ENCODE assay signal across 1 cellular context in the genomic region with DNA sequence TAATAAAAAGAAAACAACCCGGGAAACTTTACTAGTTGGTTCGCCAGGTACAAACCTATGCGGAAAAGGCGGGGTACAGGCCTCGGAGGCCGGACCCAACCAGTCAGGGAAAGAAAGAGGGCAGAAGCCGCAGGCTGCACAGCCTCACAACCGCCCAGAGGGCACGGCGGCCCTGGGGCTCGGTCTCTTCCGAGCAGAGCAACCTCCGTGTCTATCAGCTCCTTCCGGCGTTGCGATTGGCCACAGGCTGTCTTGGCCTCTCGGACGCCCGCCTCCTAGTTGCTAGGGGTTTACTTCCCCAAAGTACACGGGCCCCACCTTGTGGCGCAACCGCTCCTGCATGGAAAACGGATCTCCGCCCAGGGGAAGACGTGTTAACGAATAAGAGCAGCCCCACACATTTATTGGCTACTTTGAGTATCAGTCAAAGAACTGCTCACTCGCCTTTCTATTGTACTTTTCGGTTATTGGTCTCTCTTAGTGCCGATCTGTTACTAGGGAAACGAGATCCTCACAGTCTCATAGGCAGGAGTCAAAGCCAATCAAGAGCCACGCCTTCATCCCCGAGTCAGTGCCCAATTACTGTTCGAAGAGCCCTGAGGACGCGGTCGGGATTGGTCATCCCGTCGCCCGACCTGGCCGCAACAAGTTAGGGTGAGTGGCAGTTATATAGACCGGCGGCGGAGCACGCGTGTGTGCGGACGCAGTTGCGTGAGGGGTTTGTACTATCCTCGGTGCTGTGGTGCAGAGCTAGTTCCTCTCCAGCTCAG.
TF ChIP-seq lines count a peak whose summit lies in the region.

TSS of gene G3BP1 (plus strand) at position 696 of the 770 bp plus-strand sequence. CDS start 14,667 bp downstream, outside the sequence.

TF ChIP-seq in HepG2, 621 proteins besides CTCF, POLR2A, EP300 and RAD21 (continued from another document and continues in another):
- no peak for TF ChIP-seq AFF4 (CRISPR knock-in tag; IDR thresholded peaks at IDR 0.05)
- TF ChIP-seq HMG20B (CRISPR knock-in tag; conservative IDR thresholded peaks at IDR 0.05) = no peak
- TF ChIP-seq, protein P1, sequence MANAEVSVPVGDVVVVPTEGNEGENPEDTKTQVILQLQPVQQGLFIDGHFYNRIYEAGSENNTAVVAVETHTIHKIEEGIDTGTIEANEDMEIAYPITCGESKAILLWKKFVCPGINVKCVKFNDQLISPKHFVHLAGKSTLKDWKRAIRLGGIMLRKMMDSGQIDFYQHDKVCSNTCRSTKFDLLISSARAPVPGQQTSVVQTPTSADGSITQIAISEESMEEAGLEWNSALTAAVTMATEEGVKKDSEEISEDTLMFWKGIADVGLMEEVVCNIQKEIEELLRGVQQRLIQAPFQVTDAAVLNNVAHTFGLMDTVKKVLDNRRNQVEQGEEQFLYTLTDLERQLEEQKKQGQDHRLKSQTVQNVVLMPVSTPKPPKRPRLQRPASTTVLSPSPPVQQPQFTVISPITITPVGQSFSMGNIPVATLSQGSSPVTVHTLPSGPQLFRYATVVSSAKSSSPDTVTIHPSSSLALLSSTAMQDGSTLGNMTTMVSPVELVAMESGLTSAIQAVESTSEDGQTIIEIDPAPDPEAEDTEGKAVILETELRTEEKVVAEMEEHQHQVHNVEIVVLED (CRISPR knock-in tag; IDR thresholded peaks at IDR 0.05; ENCODE audit: borderline replicate concordance) = peak; percentile 70; the same call in 1 of the 2 replicates
- TF ChIP-seq ZNF703 (CRISPR knock-in tag; IDR thresholded peaks at IDR 0.05; ENCODE audit: borderline replicate concordance) = no peak
- TF ChIP-seq ASH2L (IDR thresholded peaks at IDR 0.05; ENCODE audit: insufficient read length, low read depth, low read length) = peak; percentile 56
- TF ChIP-seq FLYWCH1 (CRISPR knock-in tag; IDR thresholded peaks at IDR 0.05) = no peak
- peak; percentile 75 for TF ChIP-seq SRSF1 (optimal IDR thresholded peaks at IDR 0.05; ENCODE audit: low read depth, low read length)
- TF ChIP-seq RXRB (CRISPR knock-in tag; IDR thresholded peaks at IDR 0.05; ENCODE audit: borderline replicate concordance) = peak; percentile 7
- no peak for TF ChIP-seq SYNCRIP (IDR thresholded peaks at IDR 0.05; ENCODE audit: insufficient read depth, low read depth, low read length)
- no peak for TF ChIP-seq ZNF431 (CRISPR knock-in tag; IDR thresholded peaks at IDR 0.05; ENCODE audit: borderline replicate concordance, low read depth)
- TF ChIP-seq ZNF34 (CRISPR knock-in tag; IDR thresholded peaks at IDR 0.05; ENCODE audit: borderline replicate concordance) = no peak
- TF ChIP-seq ZNF75D (CRISPR knock-in tag; IDR thresholded peaks at IDR 0.05; ENCODE audit: borderline replicate concordance) = no peak
- TF ChIP-seq ZNF792 (CRISPR knock-in tag; IDR thresholded peaks at IDR 0.05) = 0 out of 2 replicates have a peak, but pooled peaks have one; percentile 79
- peak; percentile 55; the same call in 1 of the 2 replicates for TF ChIP-seq GATA4 (IDR thresholded peaks at IDR 0.05; ENCODE audit: borderline replicate concordance, low read depth)
- no peak for TF ChIP-seq MAF1 (CRISPR knock-in tag; IDR thresholded peaks at IDR 0.05; ENCODE audit: borderline replicate concordance)
- TF ChIP-seq REXO4 (CRISPR knock-in tag; IDR thresholded peaks at IDR 0.05; ENCODE audit: borderline replicate concordance) = no peak
- no peak for TF ChIP-seq ZNF253 (CRISPR knock-in tag; IDR thresholded peaks at IDR 0.05; ENCODE audit: borderline replicate concordance)
- no peak for TF ChIP-seq JUNB (CRISPR knock-in tag; IDR thresholded peaks at IDR 0.05; ENCODE audit: borderline replicate concordance)
- TF ChIP-seq CHD2 (IDR thresholded peaks at IDR 0.05; ENCODE audit: low read depth, low read length) = peak; percentile 75; the same call in 1 of the 2 replicates
- TF ChIP-seq MED8 (CRISPR knock-in tag; IDR thresholded peaks at IDR 0.05; ENCODE audit: insufficient replicate concordance) = no peak
- TF ChIP-seq LCORL (IDR thresholded peaks at IDR 0.05) = no peak
- no peak for TF ChIP-seq LCORL (CRISPR knock-in tag; IDR thresholded peaks at IDR 0.05)
- no peak for TF ChIP-seq BCLAF1 (IDR thresholded peaks at IDR 0.05)
- peak; percentile 33; the same call in 1 of the 2 replicates for TF ChIP-seq MIER2 (CRISPR knock-in tag; IDR thresholded peaks at IDR 0.05)
- TF ChIP-seq ZEB1 (IDR thresholded peaks at IDR 0.05; ENCODE audit: insufficient replicate concordance, low read depth) = no peak
- TF ChIP-seq SNAPC2 (CRISPR knock-in tag; IDR thresholded peaks at IDR 0.05) = no peak
- TF ChIP-seq HNRNPL (IDR thresholded peaks at IDR 0.05; ENCODE audit: low read depth, low read length) = 0 out of 2 replicates have a peak, but pooled peaks have one; percentile 68
- TF ChIP-seq KMT2A (CRISPR knock-in tag; IDR thresholded peaks at IDR 0.05) = peak; percentile 58
- TF ChIP-seq ZNF782 (CRISPR knock-in tag; IDR thresholded peaks at IDR 0.05; ENCODE audit: borderline replicate concordance) = peak; percentile 22; the same call in 1 of the 2 replicates
- no peak for TF ChIP-seq NR1H2 (CRISPR knock-in tag; IDR thresholded peaks at IDR 0.05; ENCODE audit: borderline replicate concordance, low read depth)
- TF ChIP-seq ZNF589 (CRISPR knock-in tag; conservative IDR thresholded peaks at IDR 0.05) = no peak
- no peak for TF ChIP-seq ZSCAN22 (CRISPR knock-in tag; IDR thresholded peaks at IDR 0.05)
- TF ChIP-seq ZNF891 (CRISPR knock-in tag; IDR thresholded peaks at IDR 0.05) = no peak
- no peak for TF ChIP-seq ZNF446 (CRISPR knock-in tag; IDR thresholded peaks at IDR 0.05)
- no peak for TF ChIP-seq ZNF33B (CRISPR knock-in tag; IDR thresholded peaks at IDR 0.05)
- TF ChIP-seq JARID2 (CRISPR knock-in tag; IDR thresholded peaks at IDR 0.05; ENCODE audit: insufficient replicate concordance) = no peak
- no peak for TF ChIP-seq ETV6 (CRISPR knock-in tag; conservative IDR thresholded peaks at IDR 0.05)
- no peak for TF ChIP-seq GTF3A (CRISPR knock-in tag; conservative IDR thresholded peaks at IDR 0.05)
- TF ChIP-seq, protein P2, sequence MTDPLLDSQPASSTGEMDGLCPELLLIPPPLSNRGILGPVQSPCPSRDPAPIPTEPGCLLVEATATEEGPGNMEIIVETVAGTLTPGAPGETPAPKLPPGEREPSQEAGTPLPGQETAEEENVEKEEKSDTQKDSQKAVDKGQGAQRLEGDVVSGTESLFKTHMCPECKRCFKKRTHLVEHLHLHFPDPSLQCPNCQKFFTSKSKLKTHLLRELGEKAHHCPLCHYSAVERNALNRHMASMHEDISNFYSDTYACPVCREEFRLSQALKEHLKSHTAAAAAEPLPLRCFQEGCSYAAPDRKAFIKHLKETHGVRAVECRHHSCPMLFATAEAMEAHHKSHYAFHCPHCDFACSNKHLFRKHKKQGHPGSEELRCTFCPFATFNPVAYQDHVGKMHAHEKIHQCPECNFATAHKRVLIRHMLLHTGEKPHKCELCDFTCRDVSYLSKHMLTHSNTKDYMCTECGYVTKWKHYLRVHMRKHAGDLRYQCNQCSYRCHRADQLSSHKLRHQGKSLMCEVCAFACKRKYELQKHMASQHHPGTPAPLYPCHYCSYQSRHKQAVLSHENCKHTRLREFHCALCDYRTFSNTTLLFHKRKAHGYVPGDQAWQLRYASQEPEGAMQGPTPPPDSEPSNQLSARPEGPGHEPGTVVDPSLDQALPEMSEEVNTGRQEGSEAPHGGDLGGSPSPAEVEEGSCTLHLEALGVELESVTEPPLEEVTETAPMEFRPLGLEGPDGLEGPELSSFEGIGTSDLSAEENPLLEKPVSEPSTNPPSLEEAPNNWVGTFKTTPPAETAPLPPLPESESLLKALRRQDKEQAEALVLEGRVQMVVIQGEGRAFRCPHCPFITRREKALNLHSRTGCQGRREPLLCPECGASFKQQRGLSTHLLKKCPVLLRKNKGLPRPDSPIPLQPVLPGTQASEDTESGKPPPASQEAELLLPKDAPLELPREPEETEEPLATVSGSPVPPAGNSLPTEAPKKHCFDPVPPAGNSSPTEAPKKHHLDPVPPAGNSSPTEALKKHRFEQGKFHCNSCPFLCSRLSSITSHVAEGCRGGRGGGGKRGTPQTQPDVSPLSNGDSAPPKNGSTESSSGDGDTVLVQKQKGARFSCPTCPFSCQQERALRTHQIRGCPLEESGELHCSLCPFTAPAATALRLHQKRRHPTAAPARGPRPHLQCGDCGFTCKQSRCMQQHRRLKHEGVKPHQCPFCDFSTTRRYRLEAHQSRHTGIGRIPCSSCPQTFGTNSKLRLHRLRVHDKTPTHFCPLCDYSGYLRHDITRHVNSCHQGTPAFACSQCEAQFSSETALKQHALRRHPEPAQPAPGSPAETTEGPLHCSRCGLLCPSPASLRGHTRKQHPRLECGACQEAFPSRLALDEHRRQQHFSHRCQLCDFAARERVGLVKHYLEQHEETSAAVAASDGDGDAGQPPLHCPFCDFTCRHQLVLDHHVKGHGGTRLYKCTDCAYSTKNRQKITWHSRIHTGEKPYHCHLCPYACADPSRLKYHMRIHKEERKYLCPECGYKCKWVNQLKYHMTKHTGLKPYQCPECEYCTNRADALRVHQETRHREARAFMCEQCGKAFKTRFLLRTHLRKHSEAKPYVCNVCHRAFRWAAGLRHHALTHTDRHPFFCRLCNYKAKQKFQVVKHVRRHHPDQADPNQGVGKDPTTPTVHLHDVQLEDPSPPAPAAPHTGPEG (CRISPR knock-in tag; IDR thresholded peaks at IDR 0.05) = no peak; the same call in 1 of the 2 replicates
- no peak; the same call in 1 of the 2 replicates for TF ChIP-seq HNF4G (IDR thresholded peaks at IDR 0.05; ENCODE audit: borderline replicate concordance, low read depth, low read length)
- TF ChIP-seq HNF4G (CRISPR knock-in tag; IDR thresholded peaks at IDR 0.05; ENCODE audit: borderline replicate concordance, low read depth) = no peak
- peak; percentile 80; the same call in 1 of the 2 replicates for TF ChIP-seq ZNF549 (CRISPR knock-in tag; IDR thresholded peaks at IDR 0.05)
- peak; percentile 22; the same call in 1 of the 2 replicates for TF ChIP-seq GATAD2A (CRISPR knock-in tag; IDR thresholded peaks at IDR 0.05)
- TF ChIP-seq NFYC (CRISPR knock-in tag; IDR thresholded peaks at IDR 0.05) = peak; percentile 99
- TF ChIP-seq HDAC1 (CRISPR knock-in tag; IDR thresholded peaks at IDR 0.05) = peak; percentile 63
